ENCODE assay signal across 8 cellular contexts in the genomic region with DNA sequence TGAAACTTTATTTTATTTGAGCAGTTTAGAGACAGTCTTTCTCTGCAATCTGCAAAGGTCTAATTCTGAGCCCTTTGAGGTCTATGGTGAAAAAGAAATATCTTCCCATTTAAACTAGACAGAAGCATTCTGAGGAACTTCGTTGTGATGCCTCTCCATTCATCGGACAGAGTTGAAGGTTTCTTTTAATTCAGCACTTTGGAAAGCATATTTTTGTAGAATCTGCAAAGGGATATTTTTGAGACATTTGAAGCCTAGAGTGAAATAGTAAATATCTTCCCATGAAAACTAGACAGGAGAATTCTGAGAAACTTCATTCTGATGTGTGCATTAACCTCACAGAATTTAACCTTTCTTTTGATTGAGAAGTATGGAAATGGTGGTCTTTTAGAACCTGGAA.
A peak's percentile ranks its signal among the peaks of the same experiment; 100 is the strongest.
DNase-seq lines count a peak whose midpoint lies in the region; ATAC-seq, FAIRE-seq and TF ChIP-seq lines count a peak whose summit lies in the region.
"Not testable (repeated sequence)": the region's sequence is repeated elsewhere in the genome, so short reads cannot be mapped to it uniquely, and the experiment has no call there.

No MANE protein-coding gene starts in this region.

- H3K4me3 Mint-ChIP-seq in GM23338 = not testable (repeated sequence)

- TF ChIP-seq EP300 in GM12878 (IDR thresholded peaks at IDR 0.05; ENCODE audit: borderline replicate concordance in 1 of 2, control insufficient read depth in 1 of 2, low read depth in 2 of 2, low read length in 2 of 2) = not testable (repeated sequence)

- SMC1A ChIA-PET in GM12878 (lab: Charles Lee; ENCODE audit: uncharacterized antibody, unreplicated experiment) = not testable (repeated sequence)

- H3K4me3 ChIP-seq in A673 (ENCODE audit: low read depth, low read length, poor library complexity, severe bottlenecking); Jurkat, Clone E6-1 (ENCODE audit: low read length); GM12878; endothelial cell of umbilical vein (replicated peaks in 1 of 3; ENCODE audit: insufficient read depth in 1 of 3, low read depth in 1 of 3, low read length in 3 of 3); hepatocyte: not testable (repeated sequence)
- peak overlapping the region; percentile 1; the same call in 1 of the 2 replicates for H3K4me3 ChIP-seq in GM23338

- H3K9ac ChIP-seq in GM12878 (ENCODE audit: control insufficient read depth, insufficient read depth, low read length); endothelial cell of umbilical vein (replicated peaks; ENCODE audit: extremely low read depth, insufficient read depth, low read length): not testable (repeated sequence)

- TF ChIP-seq RAD21 in GM12878 (IDR thresholded peaks at IDR 0.05; ENCODE audit: insufficient read depth, low read depth, low read length) = not testable (repeated sequence)

- RAD21 ChIA-PET in GM12878 (lab: Charles Lee; ENCODE audit: unreplicated experiment) = not testable (repeated sequence)

- H3F3A ChIP-seq in GM23338 (replicated peaks; ENCODE audit: low read depth) = not testable (repeated sequence)

- not testable (repeated sequence) for H3K27ac Mint-ChIP-seq in GM23338

- not testable (repeated sequence) for H3K27me3 ChIP-seq in A673 (replicated peaks; ENCODE audit: insufficient read depth, low read depth, low read length, poor library complexity); GM23338 (ENCODE audit: insufficient read depth); GM12878 (replicated peaks in 1 of 2; ENCODE audit: control insufficient read depth in 2 of 2, insufficient read depth in 2 of 2, low read length in 1 of 2); endothelial cell of umbilical vein (ENCODE audit: control insufficient read depth in 2 of 2, insufficient read depth in 2 of 2, low read length in 2 of 2); hepatocyte

- dilution Hi-C loops in endothelial cell of umbilical vein (cut with MboI; ENCODE audit: extremely low pct_ligation_motif_present, low sequenced_read_pairs) = not testable (repeated sequence)

- not testable (repeated sequence) for H3K9me1 ChIP-seq in endothelial cell of umbilical vein (replicated peaks; ENCODE audit: control insufficient read depth, extremely low read depth, insufficient read depth, low read length)

- not testable (repeated sequence) for H3K4me1 Mint-ChIP-seq in GM23338

- H3K27ac ChIP-seq in A673 (ENCODE audit: low read depth, low read length, poor library complexity, severe bottlenecking); GM23338 (ENCODE audit: low read depth); GM12878 (ENCODE audit: control insufficient read depth, insufficient read depth); endothelial cell of umbilical vein (ENCODE audit: insufficient read depth, low read depth, low read length); hepatocyte: not testable (repeated sequence)

- H3K4me2 ChIP-seq in GM23338; GM12878 (ENCODE audit: control insufficient read depth, insufficient read depth); endothelial cell of umbilical vein (ENCODE audit: insufficient read depth, low read length); hepatocyte: not testable (repeated sequence)

- TF ChIP-seq POLR2A in GM12878 (IDR thresholded peaks at IDR 0.05; ENCODE audit: low read depth, low read length); endothelial cell of umbilical vein (IDR thresholded peaks at IDR 0.05; ENCODE audit: low read depth, low read length): not testable (repeated sequence)

- in situ Hi-C loops in GM12878 (cut with MboI) = not testable (repeated sequence)

- H2AFZ ChIP-seq in GM23338; GM12878 (ENCODE audit: control insufficient read depth, low read depth, low read length); endothelial cell of umbilical vein (ENCODE audit: low read depth, low read length); hepatocyte: not testable (repeated sequence)

- POLR2A ChIA-PET in A673 (lab: Charles Lee; ENCODE audit: low non-redundant PET); GM12878 (lab: Charles Lee); endothelial cell of umbilical vein (lab: Charles Lee): not testable (repeated sequence)

- H3K4me1 ChIP-seq in A673 (ENCODE audit: insufficient read depth, low read length, poor library complexity, severe bottlenecking); GM23338 (ENCODE audit: insufficient read depth); GM12878 (ENCODE audit: control insufficient read depth, insufficient read depth, low read length); endothelial cell of umbilical vein (ENCODE audit: control insufficient read depth, extremely low read depth, insufficient read depth, low read length); hepatocyte (ENCODE audit: insufficient read depth): not testable (repeated sequence)

- not testable (repeated sequence) for H3K36me3 ChIP-seq in A673 (ENCODE audit: insufficient read depth, low read length, poor library complexity, severe bottlenecking); GM23338 (ENCODE audit: insufficient read depth); GM12878 (ENCODE audit: control insufficient read depth in 2 of 2, insufficient read depth in 2 of 2, low read length in 1 of 2); endothelial cell of umbilical vein (ENCODE audit: control insufficient read depth in 2 of 2, extremely low read depth in 1 of 2, insufficient read depth in 2 of 2, low read length in 2 of 2); hepatocyte (replicated peaks; ENCODE audit: insufficient read depth, low read depth)

- TF ChIP-seq CTCF in A673 (conservative IDR thresholded peaks at IDR 0.05; ENCODE audit: low read depth, low read length); GM23338 (conservative IDR thresholded peaks at IDR 0.05; ENCODE audit: low read depth in 2 of 2); GM12878 (IDR thresholded peaks at IDR 0.05 in 2 of 3, conservative IDR thresholded peaks at IDR 0.05 in 1 of 3; ENCODE audit: control insufficient read depth in 2 of 3, extremely low read depth in 1 of 3, insufficient read depth in 1 of 3, low read depth in 3 of 3, low read length in 3 of 3); endothelial cell of umbilical vein (IDR thresholded peaks at IDR 0.05; ENCODE audit: extremely low read depth in 1 of 2, insufficient read depth in 1 of 2, low read depth in 1 of 2, low read length in 2 of 2); hepatocyte (IDR thresholded peaks at IDR 0.05; ENCODE audit: poor library complexity): not testable (repeated sequence)

- peaks cover 19% of the 10 kb centered on the region for H3K36me3 Mint-ChIP-seq in GM23338 (ENCODE audit: low read depth)

- H3K9me3 ChIP-seq in A673 (ENCODE audit: low read depth, low read length, poor library complexity, severe bottlenecking) = peaks cover 17% of the 10 kb centered on the region
- H3K9me3 ChIP-seq in GM12878 (replicated peaks; ENCODE audit: control insufficient read depth, insufficient read depth, low read length) = not testable (repeated sequence)
- peaks cover 11% of the 10 kb centered on the region for H3K9me3 ChIP-seq in endothelial cell of umbilical vein (replicated peaks; ENCODE audit: control insufficient read depth, insufficient read depth, low read length)
- H3K9me3 ChIP-seq in hepatocyte (ENCODE audit: low read depth) = peaks cover 24% of the 10 kb centered on the region

- H3K9me3 Mint-ChIP-seq in GM23338 = peaks cover 51% of the 10 kb centered on the region

- CTCF ChIA-PET in A673 (lab: Charles Lee); GM12878 (lab: Yijun Ruan, JAX); endothelial cell of umbilical vein (lab: Charles Lee): not testable (repeated sequence)

- H3K79me2 ChIP-seq in GM23338 (replicated peaks; ENCODE audit: insufficient read depth); GM12878 (ENCODE audit: control insufficient read depth, insufficient read depth, low read length); endothelial cell of umbilical vein (ENCODE audit: control insufficient read depth, insufficient read depth, low read length); hepatocyte: not testable (repeated sequence)

- BruUV-seq in A673 (replicated peaks; lab: Mats Ljungman, UMichigan); GM12878 (replicated peaks; lab: Mats Ljungman, UMichigan); endothelial cell of umbilical vein (replicated peaks; lab: Mats Ljungman, UMichigan): not testable (repeated sequence)

- not testable (repeated sequence) for H3K9me2 ChIP-seq in GM23338 (ENCODE audit: insufficient read depth); hepatocyte (replicated peaks; ENCODE audit: insufficient read depth)

- FAIRE-seq in GM12878 (lab: Jason Lieb, UNC); endothelial cell of umbilical vein (lab: Jason Lieb, UNC): not testable (repeated sequence)

- WGBS in GM12878 (ENCODE audit: insufficient coverage, insufficient replicate concordance, low lambda C conversion rate, missing lambda C conversion rate) = 2% methylated on average over 2 of the region's 2 CpGs
- 46% methylated on average over 2 of the region's 2 CpGs for WGBS in hepatocyte (ENCODE audit: low lambda C conversion rate, missing lambda C conversion rate)

- intact Hi-C loops in A673 (cut with micrococcal nuclease; ENCODE audit: unreplicated experiment); GM12878 (cut with micrococcal nuclease; ENCODE audit: unreplicated experiment); endothelial cell of umbilical vein (cut with micrococcal nuclease): not testable (repeated sequence)

- not testable (repeated sequence) for ATAC-seq in GM23338, GM12878

- H3K27me3 Mint-ChIP-seq in GM23338 (ENCODE audit: insufficient read depth, low read depth, poor library complexity) = not testable (repeated sequence)

- not testable (repeated sequence) for H4K20me1 ChIP-seq in GM23338 (replicated peaks; ENCODE audit: insufficient read depth); GM12878 (ENCODE audit: control insufficient read depth, insufficient read depth); endothelial cell of umbilical vein (replicated peaks; ENCODE audit: control insufficient read depth, extremely low read depth, insufficient read depth, low read length); hepatocyte (ENCODE audit: insufficient read depth, poor library complexity, severe bottlenecking)

- DNase-seq in A673 (ENCODE audit: low spot score) (peak; percentile 15), GM23338 (ENCODE audit: low spot score) (peak; percentile 1), endothelial cell of umbilical vein (ENCODE audit: low read depth, low spot score) (peak; percentile 42), hepatocyte (ENCODE audit: low spot score) (peak; percentile 12), medulla oblongata (ENCODE audit: extremely low spot score) (peak; percentile 2), ureter (ENCODE audit: low spot score) (peak; percentile 45)
- DNase-seq in Jurkat, Clone E6-1 (ENCODE audit: low read depth, low spot score) = peak; percentile 22
- DNase-seq in GM12878 (ENCODE audit: low read depth, low spot score) = not testable (repeated sequence)
